Comparison of ENCODE assay signal across 8 cellular contexts in the genomic region with DNA sequence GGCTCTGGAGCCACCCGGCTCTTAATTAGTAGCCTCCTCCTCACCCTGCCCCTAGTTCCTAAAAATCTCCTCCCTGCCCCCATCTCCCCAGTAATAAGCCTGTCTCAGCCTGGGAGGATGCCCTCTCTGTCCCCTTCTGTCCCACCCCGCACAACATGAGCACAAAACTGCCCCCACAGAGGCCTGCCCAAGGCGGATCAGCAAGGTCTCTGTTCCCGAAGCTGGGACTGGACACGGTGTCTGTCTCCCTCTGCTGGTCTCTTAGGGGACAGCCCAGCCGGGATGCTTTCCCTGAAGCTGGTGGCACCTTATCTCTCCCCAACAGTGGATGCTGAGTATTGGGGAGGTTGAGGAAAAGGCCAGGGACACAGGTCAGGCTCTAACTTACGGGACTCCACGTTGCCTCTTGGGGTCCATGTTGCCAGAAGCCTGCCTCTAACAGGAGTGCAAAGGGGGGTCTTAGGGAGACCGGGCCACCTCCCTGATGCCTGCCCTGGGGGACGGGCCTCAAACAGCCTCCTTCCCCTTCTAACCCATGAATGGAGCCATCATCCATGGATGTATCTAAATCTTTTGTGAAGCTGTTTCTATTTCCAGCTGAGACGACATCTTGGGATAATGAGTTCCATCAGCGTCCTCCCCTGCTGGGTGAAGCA. TPM values are rescaled to one million over a fixed set of nuclear protein-coding genes. Genes with fewer than 3 reads are reported as not detected.
DNase-seq lines count a peak whose midpoint lies in the region; ATAC-seq and TF ChIP-seq lines count a peak whose summit lies in the region.

No MANE protein-coding gene starts in this region.

- H3K9me3 ChIP-seq in prostate gland (no peaks in the 10 kb centered on the region), aorta (ENCODE audit: control insufficient read depth, low read length) (no peaks in the 10 kb centered on the region)

- no peak overlapping the region for H3K27ac Mint-ChIP-seq in activated naive CD4-positive, alpha-beta T cell treated with anti-CD3 and anti-CD28 coated beads, Interleukin-2, amount 50 U/mL, for 72 hours

- intact Hi-C loops in head of caudate nucleus (cut with DNase I) (no loop called here), prostate gland (cut with DNase I) (loop anchor here (1.0 to 5.0 kb wide), 2 partner anchors 26 to 120 kb away; no protein-coding TSS in a partner anchor), aorta (cut with DNase I) (loop anchor here (2.0 to 5.0 kb wide), 3 partner anchors 26 to 120 kb away; no protein-coding TSS in a partner anchor)

- peak; percentile 83 to 99 (median 94) for TF ChIP-seq CTCF in prostate gland (IDR thresholded peaks at IDR 0.05)

- 26% methylated on average over 12 of the region's 12 CpGs for WGBS in prostate gland
- whole genome bisulfite sequencing in aorta, 2 donors, result 31 to 32% methylated on average over 12 of the region's 12 CpGs

- H3K36me3 Mint-ChIP-seq in activated naive CD4-positive, alpha-beta T cell treated with anti-CD3 and anti-CD28 coated beads, Interleukin-2, amount 50 U/mL, for 72 hours, result no peaks in the 10 kb centered on the region

- TF ChIP-seq POLR2A in prostate gland (IDR thresholded peaks at IDR 0.05), result no peak

- peak; percentile 93 to 95 for ATAC-seq in activated naive CD4-positive, alpha-beta T cell treated with anti-CD3 and anti-CD28 coated beads, Interleukin-2, amount 50 U/mL, for 72 hours
- peak; percentile 94 for ATAC-seq in aorta (ENCODE audit: low FRiP score)

- H3K4me3 ChIP-seq in prostate gland (no peak overlapping the region), aorta (ENCODE audit: low read length in 2 of 2) (no peak overlapping the region)

- no peaks in the 10 kb centered on the region for H3K9me3 Mint-ChIP-seq in activated naive CD4-positive, alpha-beta T cell treated with anti-CD3 and anti-CD28 coated beads, Interleukin-2, amount 50 U/mL, for 72 hours

- H3K36me3 ChIP-seq in prostate gland (no peaks in the 10 kb centered on the region), aorta (ENCODE audit: control insufficient read depth in 1 of 2, insufficient read depth in 2 of 2, low read length in 1 of 2) (no peaks in the 10 kb centered on the region)

- no peak overlapping the region for H3K27ac ChIP-seq in prostate gland
- no peak overlapping the region for H3K27ac ChIP-seq in aorta (ENCODE audit: low read depth in 1 of 2, low read length in 2 of 2)

- H3K27me3 ChIP-seq in prostate gland (replicated peaks; ENCODE audit: insufficient read depth) (no peaks in the 10 kb centered on the region), aorta (ENCODE audit: control insufficient read depth in 1 of 2, insufficient read depth in 2 of 2, low read length in 1 of 2) (no peaks in the 10 kb centered on the region)

- DNase-seq in NCI-H2081 (lab: John Stamatoyannopoulos, UW), result peak; percentile 61 to 63
- DNase-seq in NCI-H2081 treated with DMSO at 0.1 percent for 48 hours (lab: John Stamatoyannopoulos, UW), result no peak
- peak; percentile 73 for DNase-seq in M059J (ENCODE audit: low read depth)
- DNase-seq in SKM-1 treated with dmso at 0.1 percent for 144 hours (lab: John Stamatoyannopoulos, UW; ENCODE audit: unreplicated experiment), result peak; percentile 62
- peak; percentile 82 to 86 for DNase-seq in activated naive CD4-positive, alpha-beta T cell treated with anti-CD3 and anti-CD28 coated beads, Interleukin-2, amount 50 U/mL, for 72 hours (ENCODE audit: low spot score in 2 of 2)
- DNase-seq in head of caudate nucleus, result peak; percentile 59 to 93 (median 86)
- peak; percentile 79 for DNase-seq in prostate gland (ENCODE audit: low spot score)
- DNase-seq in aorta, result peak; percentile 84 to 92

- peaks cover 3% of the 10 kb centered on the region for H3K4me1 ChIP-seq in prostate gland (replicated peaks)
- no peaks in the 10 kb centered on the region for H3K4me1 ChIP-seq in aorta (ENCODE audit: control insufficient read depth in 1 of 2, insufficient read depth in 2 of 2, low read length in 2 of 2)

RNA-seq across cellular contexts. Expression of a gene that starts 9.2 kb away (rescaled TPM):
- 7.3 and 13.3 TPM in 2 replicates for total RNA-seq in M059J (2014; rRNA removed; shearing (Covaris generic))
- 10 to 100 TPM; 35.6 to 53.7 TPM for total RNA-seq in activated naive CD4-positive, alpha-beta T cell treated with anti-CD3 and anti-CD28 coated beads, Interleukin-2, amount 50 U/mL, for 72 hours
- total RNA-seq in prostate gland, result 10 to 100 TPM; 30.2 to 49.4 TPM
- 10 to 100 TPM; 14.6 to 25.1 TPM for total RNA-seq in aorta
- polyA plus RNA-seq in aorta, result 10 to 100 TPM in 1 of 2 donors, 1 to 10 TPM in 1; 8.8 to 56.2 TPM

RNA-seq across cellular contexts. Expression of a gene that starts 9.2 kb away (rescaled TPM):
- total RNA-seq in M059J (2014; rRNA removed; shearing (Covaris generic)), result 16.2 and 22.6 TPM in 2 replicates
- under 1 TPM in 1 of 2 donors, not detected in 1; 0.89 TPM for total RNA-seq in activated naive CD4-positive, alpha-beta T cell treated with anti-CD3 and anti-CD28 coated beads, Interleukin-2, amount 50 U/mL, for 72 hours
- total RNA-seq in prostate gland (1 to 10 TPM; 2.5 to 2.6 TPM), aorta (10 to 100 TPM in 1 of 2 donors, 1 to 10 TPM in 1; 7.7 to 12.0 TPM)
- polyA plus RNA-seq in aorta, result 10 to 100 TPM in 1 of 2 donors, 1 to 10 TPM in 1; 2.6 to 19.5 TPM

RNA-seq across cellular contexts. Expression of a gene that starts 19.0 kb away (rescaled TPM):
- 223 and 247 TPM in 2 replicates for total RNA-seq in M059J (2014; rRNA removed; shearing (Covaris generic))
- 100 to 1,000 TPM; 238 to 253 TPM for total RNA-seq in activated naive CD4-positive, alpha-beta T cell treated with anti-CD3 and anti-CD28 coated beads, Interleukin-2, amount 50 U/mL, for 72 hours
- total RNA-seq in prostate gland, result 100 to 1,000 TPM; 168 to 215 TPM
- 10 to 100 TPM; 61.7 to 64.8 TPM for total RNA-seq in aorta
- 10 to 100 TPM; 79.6 to 92.0 TPM for polyA plus RNA-seq in aorta

RNA-seq across cellular contexts. Expression of a gene that starts 21.3 kb away (rescaled TPM):
- total RNA-seq in M059J (2014; rRNA removed; shearing (Covaris generic)), result not detected in 2 replicates
- 100 to 1,000 TPM; 135 to 155 TPM for total RNA-seq in activated naive CD4-positive, alpha-beta T cell treated with anti-CD3 and anti-CD28 coated beads, Interleukin-2, amount 50 U/mL, for 72 hours
- total RNA-seq in prostate gland, result 1 to 10 TPM; 3.7 to 6.5 TPM
- total RNA-seq in aorta, result 1 to 10 TPM; 4.2 to 9.5 TPM
- 1 to 10 TPM; 1.9 to 2.3 TPM for polyA plus RNA-seq in aorta

RNA-seq across cellular contexts. Expression of a gene that starts 29.3 kb away (rescaled TPM):
- total RNA-seq in M059J (2014; rRNA removed; shearing (Covaris generic)), result 127 and 137 TPM in 2 replicates
- total RNA-seq in activated naive CD4-positive, alpha-beta T cell treated with anti-CD3 and anti-CD28 coated beads, Interleukin-2, amount 50 U/mL, for 72 hours, result 10 to 100 TPM; 49.9 to 57.2 TPM
- 100 to 1,000 TPM in 1 of 2 donors, 10 to 100 TPM in 1; 95.1 to 145 TPM for total RNA-seq in prostate gland
- 10 to 100 TPM; 82.7 to 85.1 TPM for total RNA-seq in aorta
- polyA plus RNA-seq in aorta, result 100 to 1,000 TPM; 175 to 338 TPM
